ENCODE assay signal across 1 cellular context in genomic region chr2:129237966-129238725, GRCh38.
TF ChIP-seq lines count a peak whose summit lies in the region.

No MANE protein-coding gene starts in this region.

TF ChIP-seq in HepG2, 621 proteins besides CTCF, POLR2A, EP300 and RAD21:
- TF ChIP-seq ARID4A (CRISPR knock-in tag; IDR thresholded peaks at IDR 0.05; ENCODE audit: borderline replicate concordance): no peak
- TF ChIP-seq ZNF607 (CRISPR knock-in tag; IDR thresholded peaks at IDR 0.05; ENCODE audit: borderline replicate concordance): no peak
- no peak for TF ChIP-seq DRAP1 (CRISPR knock-in tag; IDR thresholded peaks at IDR 0.05)
- no peak for TF ChIP-seq USF2 (IDR thresholded peaks at IDR 0.05; ENCODE audit: low read depth, low read length)
- no peak for TF ChIP-seq USF2 (CRISPR knock-in tag; IDR thresholded peaks at IDR 0.05; ENCODE audit: borderline replicate concordance)
- no peak for TF ChIP-seq SIX1 (CRISPR knock-in tag; IDR thresholded peaks at IDR 0.05; ENCODE audit: borderline replicate concordance)
- TF ChIP-seq ZNF10 (CRISPR knock-in tag; IDR thresholded peaks at IDR 0.05; ENCODE audit: borderline replicate concordance, low read depth): no peak
- TF ChIP-seq PRDM15 (CRISPR knock-in tag; IDR thresholded peaks at IDR 0.05): no peak
- TF ChIP-seq RXRA (CRISPR knock-in tag; IDR thresholded peaks at IDR 0.05): no peak
- TF ChIP-seq HMG20A (CRISPR knock-in tag; IDR thresholded peaks at IDR 0.05; ENCODE audit: borderline replicate concordance): no peak
- no peak for TF ChIP-seq EHMT2 (IDR thresholded peaks at IDR 0.05; ENCODE audit: borderline replicate concordance, low read depth, low read length)
- no peak for TF ChIP-seq ZNF564 (CRISPR knock-in tag; IDR thresholded peaks at IDR 0.05)
- no peak for TF ChIP-seq IRF1 (CRISPR knock-in tag; IDR thresholded peaks at IDR 0.05; ENCODE audit: low read depth)
- no peak for TF ChIP-seq HDAC6 (IDR thresholded peaks at IDR 0.05; ENCODE audit: low read depth, low read length)
- no peak for TF ChIP-seq ZFP1 (CRISPR knock-in tag; IDR thresholded peaks at IDR 0.05)
